ENCODE assay signal across 9 cellular contexts in genomic region chr15:56917652-56918045, GRCh38. TPM values are rescaled to one million over a fixed set of nuclear protein-coding genes. Genes with fewer than 3 reads are reported as not detected.
DNase-seq lines count a peak whose midpoint lies in the region; ATAC-seq and TF ChIP-seq lines count a peak whose summit lies in the region.
"Had no signal": no experiment of that assay in that cellular context is flagged by ENCODE, and none has a peak within 500 bp of the region (broad histone marks: within the 10 kb centered on the region; RNA-seq: fewer than 3 reads in every experiment).

No MANE protein-coding gene starts in this region.

- no peaks in the 10 kb centered on the region for H3K36me3 ChIP-seq in urinary bladder (ENCODE audit: insufficient read depth)

- TF ChIP-seq CTCF in GM12875 (IDR thresholded peaks at IDR 0.05; ENCODE audit: borderline replicate concordance, insufficient read depth, low read depth, low read length) = no peak

- ATAC-seq in HG03460 (IDR thresholded peaks at IDR 0.05; ENCODE audit: unreplicated experiment) = no peak

- peak; percentile 59 for DNase-seq in NAMALWA (ENCODE audit: low spot score)
- peak; percentile 58 for DNase-seq in midbrain (lab: John Stamatoyannopoulos, UW)
- no peak for DNase-seq in EL
- no peak for DNase-seq in NOMO-1 treated with dmso at 0.1 percent for 144 hours (lab: John Stamatoyannopoulos, UW; ENCODE audit: unreplicated experiment)

- H3K4me1 Mint-ChIP-seq in dendritic cell treated with granulocyte-macrophage colony-stimulating factor and Interleukin-4, amounts not matched to agents 40 ng/mL and 50 ng/mL, for 4 days (ENCODE audit: low read depth) = peaks cover 31% of the 10 kb centered on the region

- H3K36me3 Mint-ChIP-seq in dendritic cell treated with granulocyte-macrophage colony-stimulating factor and Interleukin-4, amounts not matched to agents 40 ng/mL and 50 ng/mL, for 4 days (ENCODE audit: low read depth) = peaks cover 27% of the 10 kb centered on the region

- H3K4me3 ChIP-seq in GM12875 (ENCODE audit: low read depth, low read length) (peak overlapping the region; percentile 76), urinary bladder (ENCODE audit: low read depth, low read length) (peak overlapping the region; percentile 96)

- intact Hi-C loops in dendritic cell treated with granulocyte-macrophage colony-stimulating factor and Interleukin-4, amounts not matched to agents 40 ng/mL and 50 ng/mL, for 4 days (cut with micrococcal nuclease) = loop anchor here (1.0 to 5.0 kb wide), 2 partner anchors 30 to 95 kb away; no protein-coding TSS in a partner anchor

- peak overlapping the region; percentile 81 for H3K27ac ChIP-seq in urinary bladder (ENCODE audit: low read depth)
- H3K27ac ChIP-seq: SK-N-MC had no signal

- H3K4me3 Mint-ChIP-seq in dendritic cell treated with granulocyte-macrophage colony-stimulating factor and Interleukin-4, amounts not matched to agents 40 ng/mL and 50 ng/mL, for 4 days = peak overlapping the region; percentile 85

- H3K4me1 ChIP-seq in urinary bladder (ENCODE audit: insufficient read depth) = no peaks in the 10 kb centered on the region

- H3K9me3 Mint-ChIP-seq in dendritic cell treated with granulocyte-macrophage colony-stimulating factor and Interleukin-4, amounts not matched to agents 40 ng/mL and 50 ng/mL, for 4 days = no peaks in the 10 kb centered on the region

- no peaks in the 10 kb centered on the region for H3K27me3 Mint-ChIP-seq in dendritic cell treated with granulocyte-macrophage colony-stimulating factor and Interleukin-4, amounts not matched to agents 40 ng/mL and 50 ng/mL, for 4 days

- 23% methylated on average over 9 of the region's 9 CpGs for WGBS in urinary bladder

- peak overlapping the region; percentile 93 for H3K27ac Mint-ChIP-seq in dendritic cell treated with granulocyte-macrophage colony-stimulating factor and Interleukin-4, amounts not matched to agents 40 ng/mL and 50 ng/mL, for 4 days

RNA-seq across cellular contexts. Expression of gene TCF12, which starts 0.8 kb away (rescaled TPM):
- 241 TPM for total RNA-seq in urinary bladder
- 55.0 TPM for polyA plus RNA-seq in urinary bladder

Comparison
In these comparisons a context has a peak if more than half of its experiments do, and no peak if none do; other contexts are left out.
1. DNase-seq: peak in NAMALWA (single experiment) and midbrain (single experiment); none in EL (single experiment) and NOMO-1 treated with dmso at 0.1 percent for 144 hours (single experiment).